ENCODE assay signal across 7 cellular contexts in the genomic region with DNA sequence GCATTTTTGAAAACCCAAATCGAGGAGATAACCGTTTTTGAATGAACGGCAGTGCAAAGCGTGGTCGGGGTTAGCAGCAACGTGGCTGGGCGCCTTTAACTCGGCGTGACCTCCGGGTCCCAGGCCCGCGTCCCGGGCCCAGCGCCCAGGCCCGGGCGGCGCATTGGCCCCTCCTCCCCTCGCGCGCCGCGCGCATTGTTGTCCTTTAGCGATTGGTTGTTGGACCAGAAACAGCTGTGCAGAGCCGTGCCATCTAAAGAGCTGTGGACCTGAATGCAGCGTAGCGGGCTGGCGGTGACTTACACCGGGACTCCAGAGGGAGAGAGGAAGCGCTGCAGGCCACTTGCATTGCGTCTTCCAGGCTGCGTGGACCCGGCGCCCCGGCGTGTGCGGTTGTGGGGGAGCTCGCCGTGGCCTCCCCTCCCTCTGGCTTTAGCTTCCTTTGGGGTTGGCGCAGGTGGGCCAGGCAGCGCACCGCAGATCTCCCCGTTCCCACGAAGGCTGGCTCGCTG.
A peak's percentile ranks its signal among the peaks of the same experiment; 100 is the strongest.
DNase-seq lines count a peak whose midpoint lies in the region; ATAC-seq and TF ChIP-seq lines count a peak whose summit lies in the region.

A gene with protein sequence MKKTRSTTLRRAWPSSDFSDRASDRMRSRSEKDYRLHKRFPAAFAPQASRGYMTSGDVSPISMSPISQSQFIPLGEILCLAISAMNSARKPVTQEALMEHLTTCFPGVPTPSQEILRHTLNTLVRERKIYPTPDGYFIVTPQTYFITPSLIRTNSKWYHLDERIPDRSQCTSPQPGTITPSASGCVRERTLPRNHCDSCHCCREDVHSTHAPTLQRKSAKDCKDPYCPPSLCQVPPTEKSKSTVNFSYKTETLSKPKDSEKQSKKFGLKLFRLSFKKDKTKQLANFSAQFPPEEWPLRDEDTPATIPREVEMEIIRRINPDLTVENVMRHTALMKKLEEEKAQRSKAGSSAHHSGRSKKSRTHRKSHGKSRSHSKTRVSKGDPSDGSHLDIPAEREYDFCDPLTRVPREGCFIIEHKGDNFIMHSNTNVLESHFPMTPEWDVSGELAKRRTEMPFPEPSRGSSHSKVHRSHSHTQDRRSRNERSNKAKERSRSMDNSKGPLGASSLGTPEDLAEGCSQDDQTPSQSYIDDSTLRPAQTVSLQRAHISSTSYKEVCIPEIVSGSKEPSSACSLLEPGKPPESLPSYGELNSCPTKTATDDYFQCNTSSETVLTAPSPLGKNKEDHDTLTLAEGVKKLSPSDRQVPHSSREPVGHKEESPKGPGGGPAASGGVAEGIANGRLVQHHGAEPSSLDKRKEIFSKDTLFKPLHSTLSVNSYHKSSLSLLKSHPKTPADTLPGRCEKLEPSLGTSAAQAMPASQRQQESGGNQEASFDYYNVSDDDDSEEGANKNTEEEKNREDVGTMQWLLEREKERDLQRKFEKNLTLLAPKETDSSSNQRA (N-terminal part only) (plus strand): TSS at position 227 of the 512 bp plus-strand sequence. CDS start 1,484 bp downstream, outside the sequence.

- in situ Hi-C loops in GM13977 (cut with MboI; ENCODE audit: low pct_unique_long_range_greater_than_20kb, low sequenced_read_pairs, unreplicated experiment): no loop called here

- TF ChIP-seq CTCF in GM13977 (IDR thresholded peaks at IDR 0.05; ENCODE audit: extremely low read depth, insufficient read depth, missing control alignments): no peak

- ATAC-seq in HG02759 (IDR thresholded peaks at IDR 0.05; ENCODE audit: unreplicated experiment): no peak

- DNase-seq in GM13977 (ENCODE audit: low spot score) (peak; percentile 37), NCI-H2227 (lab: John Stamatoyannopoulos, UW; ENCODE audit: unreplicated experiment) (peak; percentile 85), anterior cingulate cortex (lab: John Stamatoyannopoulos, UW) (peak; percentile 30 to 91 (median 81)), hippocampal formation (lab: John Stamatoyannopoulos, UW) (peak; percentile 80 to 85), pons (ENCODE audit: low spot score) (peak; percentile 86), activated gamma-delta T cell (lab: John Stamatoyannopoulos, UW) (no peak)
